8 cellular contexts compared by ENCODE assay signal in the genomic region with DNA sequence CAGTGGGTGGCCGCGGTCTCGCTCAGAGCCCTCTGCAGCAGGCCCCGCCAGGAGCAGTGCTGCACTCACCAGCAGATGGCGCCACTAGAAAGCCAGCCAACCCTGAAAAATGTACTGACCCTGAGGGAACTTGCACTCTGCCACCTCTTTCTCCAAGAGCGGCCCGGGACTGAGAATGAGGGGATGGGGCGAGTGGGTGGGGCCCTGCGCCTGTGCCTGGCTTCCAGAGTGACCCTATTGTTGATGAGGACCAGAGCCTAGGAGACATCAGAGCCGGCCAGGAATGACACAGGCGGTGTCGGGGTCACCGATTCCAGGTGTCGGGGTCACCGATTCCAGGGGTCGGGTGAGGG. TPM values are rescaled to one million over a fixed set of nuclear protein-coding genes. Genes with fewer than 3 reads are reported as not detected.
A peak's percentile ranks its signal among the peaks of the same experiment; 100 is the strongest.
DNase-seq lines count a peak whose midpoint lies in the region; ATAC-seq and TF ChIP-seq lines count a peak whose summit lies in the region.

No MANE protein-coding gene starts in this region.

- peak; percentile 85 for ATAC-seq in CD4-positive, alpha-beta T cell (ENCODE audit: poor library complexity)
- peak; percentile 84 for ATAC-seq in GM19372 (IDR thresholded peaks at IDR 0.05; ENCODE audit: low read depth, unreplicated experiment)

- peak; percentile 86 for TF ChIP-seq CTCF in CD4-positive, alpha-beta T cell (IDR thresholded peaks at IDR 0.05)
- TF ChIP-seq CTCF in cardiac muscle cell (IDR thresholded peaks at IDR 0.05; ENCODE audit: low read depth, low read length) = peak; percentile 94

- no peaks in the 10 kb centered on the region for H3K27me3 ChIP-seq in CD4-positive, alpha-beta T cell (ENCODE audit: control insufficient read depth, insufficient read depth, low read length)
- H3K27me3 ChIP-seq in cardiac muscle cell = no peaks in the 10 kb centered on the region

- CTCF ChIA-PET in CD4-positive, alpha-beta T cell (lab: Charles Lee) = interaction anchor here (0.6 to 1.8 kb wide), 5 partner anchors 13 to 240 kb away, joined by 3 to 8 read pairs (median 3); no protein-coding TSS in a partner anchor

- H3K36me3 Mint-ChIP-seq in CD4-positive, alpha-beta T cell (ENCODE audit: low read depth) = peaks cover 4% of the 10 kb centered on the region
- no peaks in the 10 kb centered on the region for H3K36me3 Mint-ChIP-seq in activated naive CD4-positive, alpha-beta T cell treated with anti-CD3 and anti-CD28 coated beads, Interleukin-2, amount 50 U/mL, for 24 hours

- H3K4me3 Mint-ChIP-seq in CD4-positive, alpha-beta T cell = no peak overlapping the region
- no peak overlapping the region for H3K4me3 Mint-ChIP-seq in activated naive CD4-positive, alpha-beta T cell treated with anti-CD3 and anti-CD28 coated beads, Interleukin-2, amount 50 U/mL, for 24 hours

- intact Hi-C loops in CD4-positive, alpha-beta T cell (cut with DNase I, micrococcal nuclease) = loop anchor here (1.0 to 2.0 kb wide), 2 partner anchors 51 to 182 kb away; no protein-coding TSS in a partner anchor
- intact Hi-C loops in posterior vena cava (cut with DNase I) = loop anchor here (2.0 to 5.0 kb wide), 3 partner anchors 35 to 51 kb away; no protein-coding TSS in a partner anchor

- no peaks in the 10 kb centered on the region for H3K9me3 ChIP-seq in CD4-positive, alpha-beta T cell (ENCODE audit: control insufficient read depth, low read length)
- H3K9me3 ChIP-seq in cardiac muscle cell (ENCODE audit: low read depth) = no peaks in the 10 kb centered on the region

- no peak overlapping the region for H3K27ac Mint-ChIP-seq in CD4-positive, alpha-beta T cell
- H3K27ac Mint-ChIP-seq in activated naive CD4-positive, alpha-beta T cell treated with anti-CD3 and anti-CD28 coated beads, Interleukin-2, amount 50 U/mL, for 24 hours = peak overlapping the region; percentile 6

- no peaks in the 10 kb centered on the region for H3K4me1 Mint-ChIP-seq in CD4-positive, alpha-beta T cell (ENCODE audit: low read depth)
- no peaks in the 10 kb centered on the region for H3K4me1 Mint-ChIP-seq in activated naive CD4-positive, alpha-beta T cell treated with anti-CD3 and anti-CD28 coated beads, Interleukin-2, amount 50 U/mL, for 24 hours

- H3K27me3 Mint-ChIP-seq in CD4-positive, alpha-beta T cell = no peaks in the 10 kb centered on the region
- H3K27me3 Mint-ChIP-seq in activated naive CD4-positive, alpha-beta T cell treated with anti-CD3 and anti-CD28 coated beads, Interleukin-2, amount 50 U/mL, for 24 hours = no peaks in the 10 kb centered on the region

- H3K4me1 ChIP-seq in cardiac muscle cell (ENCODE audit: low read depth) = peaks cover 55% of the 10 kb centered on the region

- H3K9me3 Mint-ChIP-seq in CD4-positive, alpha-beta T cell = no peaks in the 10 kb centered on the region
- H3K9me3 Mint-ChIP-seq in activated naive CD4-positive, alpha-beta T cell treated with anti-CD3 and anti-CD28 coated beads, Interleukin-2, amount 50 U/mL, for 24 hours = no peaks in the 10 kb centered on the region

- peak; percentile 48 to 79 (median 68) for DNase-seq in CD4-positive, alpha-beta T cell
- DNase-seq in HuH-7 (ENCODE audit: low spot score) (peak; percentile 94), SKM-1 (lab: John Stamatoyannopoulos, UW; ENCODE audit: unreplicated experiment) (peak; percentile 40), cardiac muscle cell (ENCODE audit: low read depth in 1 of 2, low spot score in 1 of 2) (peak; percentile 81 to 90), posterior vena cava (ENCODE audit: low spot score) (peak; percentile 94), ureter (ENCODE audit: low spot score) (peak; percentile 89)

- H3K36me3 ChIP-seq in cardiac muscle cell = no peaks in the 10 kb centered on the region

- POLR2A ChIA-PET in CD4-positive, alpha-beta T cell (lab: Charles Lee) = interaction anchor here (1.3 to 1.5 kb wide), 2 partner anchors 14 to 24 kb away, joined by 3 to 4 read pairs; a partner anchor contains a TSS

- no peak overlapping the region for H3K27ac ChIP-seq in CD4-positive, alpha-beta T cell (ENCODE audit: low read depth, low read length)
- H3K27ac ChIP-seq in cardiac muscle cell = peak overlapping the region; percentile 99

- no peak overlapping the region for H3K4me3 ChIP-seq in cardiac muscle cell

RNA-seq across cellular contexts. Expression of a gene that starts 2.9 kb away (rescaled TPM):
- not detected for total RNA-seq in CD4-positive, alpha-beta T cell
- 6.4 and 9.0 TPM in 2 replicates for total RNA-seq in cardiac muscle cell
- 3.9 and 5.8 TPM in 2 replicates for polyA plus RNA-seq in cardiac muscle cell
- total RNA-seq in posterior vena cava = 10 to 100 TPM in 1 of 2 donors, 1 to 10 TPM in 1; 8.5 to 15.2 TPM
- total RNA-seq in ureter = not detected

RNA-seq across cellular contexts. Expression of a gene that starts 24.1 kb away (rescaled TPM):
- total RNA-seq in CD4-positive, alpha-beta T cell = 10 to 100 TPM; 22.9 to 24.8 TPM
- total RNA-seq in cardiac muscle cell = 14.4 and 16.1 TPM in 2 replicates
- polyA plus RNA-seq in cardiac muscle cell = 15.3 and 17.6 TPM in 2 replicates
- 1 to 10 TPM; 3.1 to 5.6 TPM for total RNA-seq in posterior vena cava
- 14.7 TPM for total RNA-seq in ureter

RNA-seq across cellular contexts. Expression of a gene that starts 36.7 kb away (rescaled TPM):
- total RNA-seq in CD4-positive, alpha-beta T cell = 10 to 100 TPM; 20.8 to 22.5 TPM
- total RNA-seq in cardiac muscle cell = 4.9 and 5.1 TPM in 2 replicates
- polyA plus RNA-seq in cardiac muscle cell = 4.2 and 6.6 TPM in 2 replicates
- 10 to 100 TPM; 13.1 to 16.0 TPM for total RNA-seq in posterior vena cava
- 14.4 TPM for total RNA-seq in ureter

Comparison
In these comparisons a context has a peak if more than half of its experiments do, and no peak if none do; other contexts are left out.
1. DNase-seq: peak in every context shown above with its lines; median percentile 94 in HuH-7; 94 in posterior vena cava; 89 in ureter; 86 in cardiac muscle cell; 68 in CD4-positive, alpha-beta T cell; 40 in SKM-1.